ENCODE assay signal across 25 cellular contexts in the genomic region with DNA sequence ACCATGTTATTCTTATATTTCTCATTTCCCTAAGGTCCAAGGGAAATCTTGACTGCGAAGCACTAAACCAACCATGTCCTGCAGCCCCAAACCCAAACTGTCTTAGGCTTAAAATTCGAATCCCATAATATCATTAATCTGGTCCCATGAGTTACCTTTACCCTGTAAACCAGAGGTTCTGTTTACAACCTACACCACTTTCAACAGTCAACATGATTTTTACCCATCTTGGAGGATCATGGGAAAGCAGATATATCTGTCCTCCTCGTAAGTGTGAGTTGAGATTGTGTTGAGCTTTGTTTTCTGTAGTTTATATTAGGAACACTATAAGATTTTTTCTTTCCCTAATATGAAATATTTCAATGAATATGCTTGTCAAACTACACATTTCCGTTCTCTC. TPM values are rescaled to one million over a fixed set of nuclear protein-coding genes. Genes with fewer than 3 reads are reported as not detected.
"Had no signal": no experiment of that assay in that cellular context is flagged by ENCODE, and none has a peak within 500 bp of the region (broad histone marks: within the 10 kb centered on the region; RNA-seq: fewer than 3 reads in every experiment).

No MANE protein-coding gene starts in this region.

- H3K9me3 Mint-ChIP-seq: endodermal cell; naive thymus-derived CD4-positive, alpha-beta T cell; nephron progenitor cell; stimulated activated effector memory CD8-positive, alpha-beta T cell treated with anti-CD3 and anti-CD28 coated beads, Interleukin-12 subunit alpha, Interleukin-12 subunit beta, amount 100 ng/mL, for 72 hours; stimulated activated naive CD8-positive, alpha-beta T cell treated with anti-CD3 and anti-CD28 coated beads, Interleukin-15, Interleukin-2, amounts not matched to agents 100 ng/mL and 50 ng/mL, for 24 hours had no signal

- FAIRE-seq: small intestine had no signal

- H3K4me3 Mint-ChIP-seq: endodermal cell; naive thymus-derived CD4-positive, alpha-beta T cell; nephron progenitor cell; stimulated activated effector memory CD8-positive, alpha-beta T cell treated with anti-CD3 and anti-CD28 coated beads, Interleukin-12 subunit alpha, Interleukin-12 subunit beta, amount 100 ng/mL, for 72 hours; stimulated activated naive CD8-positive, alpha-beta T cell treated with anti-CD3 and anti-CD28 coated beads, Interleukin-15, Interleukin-2, amounts not matched to agents 100 ng/mL and 50 ng/mL, for 24 hours had no signal

- H3K4me3 ChIP-seq: coronary artery, heart left ventricle, testis, tibial nerve, upper lobe of right lung, vagina had no signal

- DNase-seq: effector CD4-positive, alpha-beta T cell; heart left ventricle; left colon; stimulated activated CD4-positive, alpha-beta T cell treated with anti-CD3 and anti-CD28 coated beads, Interleukin-12 subunit alpha, Interleukin-12 subunit beta, amount 100 ng/mL, for 4 hours; stimulated activated CD4-positive, alpha-beta T cell treated with anti-CD3 and anti-CD28 coated beads, Interleukin-4, amount 100 ng/mL, for 1 hour; upper lobe of right lung had no signal

- H3K27me3 Mint-ChIP-seq: naive thymus-derived CD4-positive, alpha-beta T cell; stimulated activated naive CD8-positive, alpha-beta T cell treated with anti-CD3 and anti-CD28 coated beads, Interleukin-15, Interleukin-2, amounts not matched to agents 100 ng/mL and 50 ng/mL, for 24 hours had no signal

- H3K27ac ChIP-seq: heart left ventricle, testis, tibial nerve, upper lobe of right lung, vagina had no signal

- H3K27ac Mint-ChIP-seq: endodermal cell; nephron progenitor cell; stimulated activated effector memory CD8-positive, alpha-beta T cell treated with anti-CD3 and anti-CD28 coated beads, Interleukin-12 subunit alpha, Interleukin-12 subunit beta, amount 100 ng/mL, for 72 hours; stimulated activated naive CD8-positive, alpha-beta T cell treated with anti-CD3 and anti-CD28 coated beads, Interleukin-15, Interleukin-2, amounts not matched to agents 100 ng/mL and 50 ng/mL, for 24 hours had no signal

- H3K27me3 ChIP-seq: heart left ventricle, neutrophil, testis, tibial nerve, upper lobe of right lung, vagina had no signal

- H3K9me3 ChIP-seq: heart left ventricle, neutrophil, testis, tibial nerve, upper lobe of right lung, vagina had no signal

RNA-seq across cellular contexts. Expression of gene TMEM132A, which starts 24.3 kb away (rescaled TPM):
- polyA plus RNA-seq: naive thymus-derived CD4-positive, alpha-beta T cell had no signal

RNA-seq across cellular contexts. Expression of gene ZP1, which starts 32.6 kb away (rescaled TPM):
- total RNA-seq: dermis microvascular lymphatic vessel endothelial cell; endodermal cell; glomerular endothelial cell; kidney epithelial cell; liver; lung microvascular endothelial cell; mononuclear cell; naive thymus-derived CD4-positive, alpha-beta T cell; pulmonary artery endothelial cell; tibial nerve; upper lobe of right lung; vagina had no signal
- polyA plus RNA-seq: liver; naive thymus-derived CD4-positive, alpha-beta T cell had no signal

RNA-seq across cellular contexts. Expression of gene PTGDR2, which starts 44.2 kb away (rescaled TPM):
- total RNA-seq: dermis microvascular lymphatic vessel endothelial cell, glomerular endothelial cell, kidney epithelial cell, osteoblast had no signal
